Comparison of ENCODE assay signal across 15 cellular contexts in genomic region chr15:67186688-67187087, GRCh38.
DNase-seq lines count a peak whose midpoint lies in the region; ATAC-seq and TF ChIP-seq lines count a peak whose summit lies in the region.
"Had no signal": no experiment of that assay in that cellular context is flagged by ENCODE, and none has a peak within 500 bp of the region (broad histone marks: within the 10 kb centered on the region; RNA-seq: fewer than 3 reads in every experiment).

No MANE protein-coding gene starts in this region.

- no peak for ATAC-seq in activated B cell treated with CpG ODN at 0.5 μM for 24 hours (ENCODE audit: low read depth)
- no peak for ATAC-seq in memory B cell (ENCODE audit: low read depth)
- no peak for ATAC-seq in HG03571 (IDR thresholded peaks at IDR 0.05; ENCODE audit: unreplicated experiment)

- H3K9me3 ChIP-seq in stomach smooth muscle (ENCODE audit: control insufficient read depth in 2 of 2, low read length in 2 of 2) = no peaks in the 10 kb centered on the region
- H3K9me3 ChIP-seq: neutrophil had no signal

- H3K27ac ChIP-seq in stomach smooth muscle (ENCODE audit: low read length) = peak overlapping the region; percentile 37
- H3K27ac ChIP-seq: 22Rv1, neutrophil had no signal

- peak; percentile 7 for DNase-seq in NCI-H2196 (lab: John Stamatoyannopoulos, UW; ENCODE audit: unreplicated experiment)
- no peak for DNase-seq in NCI-H2196 treated with DMSO at 0.1 percent for 48 hours (lab: John Stamatoyannopoulos, UW; ENCODE audit: unreplicated experiment)
- no peak for DNase-seq in activated B cell treated with CpG ODN at 0.5 μM for 24 hours
- no peak for DNase-seq in memory B cell (ENCODE audit: low spot score in 2 of 2)
- DNase-seq in ureter (ENCODE audit: low spot score) = no peak
- no peak for DNase-seq in GM13976 (ENCODE audit: low spot score)
- DNase-seq: activated CD4-positive, alpha-beta T cell treated with anti-CD3 and anti-CD28 coated beads, Interleukin-2, amount 50 U/mL, for 4 hours; activated naive CD8-positive, alpha-beta T cell treated with anti-CD3 and anti-CD28 coated beads for 36 hours; NCI-H1417 treated with DMSO at 0.1 percent for 48 hours; NCI-H82 had no signal

- no peak overlapping the region for H3K9ac ChIP-seq in stomach smooth muscle (ENCODE audit: low read length in 2 of 2)

- H3K9me3 Mint-ChIP-seq in activated B cell treated with CpG ODN at 0.5 μM for 24 hours (no peaks in the 10 kb centered on the region), memory B cell (no peaks in the 10 kb centered on the region)
- H3K9me3 Mint-ChIP-seq: activated naive CD8-positive, alpha-beta T cell treated with anti-CD3 and anti-CD28 coated beads for 36 hours; stimulated activated naive CD8-positive, alpha-beta T cell treated with anti-CD3 and anti-CD28 coated beads, Interleukin-15, amount 100 ng/mL, for 72 hours had no signal

- no peak overlapping the region for H3K4me3 Mint-ChIP-seq in activated B cell treated with CpG ODN at 0.5 μM for 24 hours
- H3K4me3 Mint-ChIP-seq in memory B cell = no peak overlapping the region
- H3K4me3 Mint-ChIP-seq: activated naive CD8-positive, alpha-beta T cell treated with anti-CD3 and anti-CD28 coated beads for 36 hours; stimulated activated naive CD8-positive, alpha-beta T cell treated with anti-CD3 and anti-CD28 coated beads, Interleukin-15, amount 100 ng/mL, for 72 hours had no signal

- peaks cover 45% of the 10 kb centered on the region for H3K4me1 ChIP-seq in stomach smooth muscle (ENCODE audit: control insufficient read depth, insufficient read depth, low read length)

- no peaks in the 10 kb centered on the region for H3K27me3 Mint-ChIP-seq in activated B cell treated with CpG ODN at 0.5 μM for 24 hours
- H3K27me3 Mint-ChIP-seq in memory B cell = no peaks in the 10 kb centered on the region
- H3K27me3 Mint-ChIP-seq: activated naive CD8-positive, alpha-beta T cell treated with anti-CD3 and anti-CD28 coated beads for 36 hours; stimulated activated naive CD8-positive, alpha-beta T cell treated with anti-CD3 and anti-CD28 coated beads, Interleukin-15, amount 100 ng/mL, for 72 hours had no signal

- CTCF ChIA-PET in activated B cell treated with CpG ODN at 0.5 μM for 24 hours (lab: Charles Lee) = no interaction called here

- H3K4me3 ChIP-seq in stomach smooth muscle (ENCODE audit: low read length in 2 of 2) = peak overlapping the region in 1 of 2 donors; percentile 15

- H3K4me1 Mint-ChIP-seq in activated B cell treated with CpG ODN at 0.5 μM for 24 hours (peaks cover 6% of the 10 kb centered on the region), memory B cell (peaks cover 9% of the 10 kb centered on the region)
- H3K4me1 Mint-ChIP-seq: activated naive CD8-positive, alpha-beta T cell treated with anti-CD3 and anti-CD28 coated beads for 36 hours had no signal

- TF ChIP-seq CTCF in activated B cell treated with CpG ODN at 0.5 μM for 24 hours (IDR thresholded peaks at IDR 0.05) (no peak), GM13976 (IDR thresholded peaks at IDR 0.05; ENCODE audit: borderline replicate concordance, control extremely low read depth, extremely low read depth, insufficient read depth, missing control alignments) (no peak)

- in situ Hi-C loops in GM13976 (cut with MboI; ENCODE audit: low sequenced_read_pairs, unreplicated experiment) = no loop called here

- no peaks in the 10 kb centered on the region for H3K27me3 ChIP-seq in stomach smooth muscle (ENCODE audit: control insufficient read depth in 1 of 2, insufficient read depth in 2 of 2, low read length in 2 of 2)
- H3K27me3 ChIP-seq: neutrophil had no signal

- H3K36me3 ChIP-seq in stomach smooth muscle (ENCODE audit: control insufficient read depth in 2 of 2, insufficient read depth in 2 of 2, low read length in 2 of 2) = peaks cover 23 to 33% of the 10 kb centered on the region in 2 donors

- POLR2A ChIA-PET in activated B cell treated with CpG ODN at 0.5 μM for 24 hours (lab: Charles Lee) = interaction anchor here (0.6 to 1.5 kb wide), 2 partner anchors 23 to 85 kb away, joined by 4 to 7 read pairs; no protein-coding TSS in a partner anchor

- intact Hi-C loops in activated B cell treated with CpG ODN at 0.5 μM for 24 hours (cut with micrococcal nuclease) = no loop called here

- H3K36me3 Mint-ChIP-seq in activated B cell treated with CpG ODN at 0.5 μM for 24 hours (ENCODE audit: low read depth) (peaks cover 96% of the 10 kb centered on the region), memory B cell (peaks cover 38% of the 10 kb centered on the region)

- H3K27ac Mint-ChIP-seq in activated B cell treated with CpG ODN at 0.5 μM for 24 hours (peak overlapping the region; percentile 18), memory B cell (peak overlapping the region; percentile 83)
- H3K27ac Mint-ChIP-seq: activated naive CD8-positive, alpha-beta T cell treated with anti-CD3 and anti-CD28 coated beads for 36 hours had no signal
